26 cellular contexts compared by ENCODE assay signal in the genomic region with DNA sequence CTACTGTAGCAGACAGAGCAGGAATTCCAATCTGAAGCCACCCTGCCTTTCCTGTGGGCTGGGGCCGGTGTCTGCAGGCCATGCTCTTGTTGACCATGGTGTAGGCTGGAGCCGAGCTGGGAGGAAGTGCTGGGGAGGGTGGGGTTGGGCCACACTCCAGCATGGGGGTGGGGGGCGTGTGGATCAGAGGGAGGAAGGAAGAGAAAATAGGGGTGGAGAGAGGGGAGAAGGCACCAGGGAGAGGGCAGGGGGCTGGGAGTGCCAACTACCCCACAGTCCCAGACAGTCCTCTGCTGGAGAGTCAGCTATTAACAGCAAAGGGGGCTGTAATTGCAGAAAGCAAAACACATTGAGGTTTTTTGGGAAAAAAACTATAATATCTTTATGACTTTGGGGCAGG. TPM values are rescaled to one million over a fixed set of nuclear protein-coding genes. Genes with fewer than 3 reads are reported as not detected.
"Had no signal": no experiment of that assay in that cellular context is flagged by ENCODE, and none has a peak within 500 bp of the region (broad histone marks: within the 10 kb centered on the region; RNA-seq: fewer than 3 reads in every experiment).

No MANE protein-coding gene starts in this region.

- H3K4me3 ChIP-seq: ascending aorta, body of pancreas, K562 had no signal

- ATAC-seq: activated CD4-positive, alpha-beta T cell treated with anti-CD3 and anti-CD28 coated beads for 36 hours; activated naive CD4-positive, alpha-beta T cell treated with anti-CD3 and anti-CD28 coated beads, Interleukin-2, amount 50 U/mL, for 72 hours; activated naive CD8-positive, alpha-beta T cell treated with anti-CD3 and anti-CD28 coated beads, Interleukin-2, amount 50 U/mL, for 24 hours; body of pancreas; K562; PC-3; T-helper 17 cell had no signal

- H3K9me3 Mint-ChIP-seq: activated naive CD4-positive, alpha-beta T cell treated with anti-CD3 and anti-CD28 coated beads, Interleukin-2, amount 50 U/mL, for 72 hours had no signal

- H3K36me3 Mint-ChIP-seq: activated naive CD4-positive, alpha-beta T cell treated with anti-CD3 and anti-CD28 coated beads, Interleukin-2, amount 50 U/mL, for 72 hours had no signal

- H3K27me3 ChIP-seq: ascending aorta, body of pancreas had no signal

- H3K36me3 ChIP-seq: ascending aorta, WERI-Rb-1 had no signal

- H3K27ac ChIP-seq: ascending aorta, body of pancreas, WERI-Rb-1 had no signal

- H3K9me3 ChIP-seq: body of pancreas had no signal

- DNase-seq: activated CD4-positive, alpha-beta memory T cell treated with anti-CD3 and anti-CD28 coated beads, Interleukin-2, amount 10 ng/mL, durations not matched to agents 7 days and 5 days; activated CD4-positive, alpha-beta T cell treated with anti-CD3 and anti-CD28 coated beads for 36 hours; activated CD4-positive, alpha-beta T cell treated with anti-CD3 and anti-CD28 coated beads, Interleukin-2, amount 50 U/mL, for 1 hour; activated CD8-positive, alpha-beta memory T cell treated with anti-CD3 and anti-CD28 coated beads, Interleukin-2, amount 50 U/mL, for 4 hours; activated effector memory CD4-positive, alpha-beta T cell treated with Interleukin-2 at 50 U/mL for 16 hours; activated naive CD4-positive, alpha-beta T cell; activated naive CD8-positive, alpha-beta T cell treated with anti-CD3 and anti-CD28 coated beads, Interleukin-2, amount 50 U/mL, for 24 hours; activated T-cell treated with anti-CD3 and anti-CD28 coated beads, Interleukin-2, amount 50 U/mL, for 1 hour; amniotic stem cell; body of pancreas; Karpas-422; NCI-H1048; NCI-H146; NCI-H187 treated with DMSO at 0.1 percent for 48 hours; NCI-H2081 treated with DMSO at 0.1 percent for 48 hours; NCI-H446; NCI-H524; PC-3; SHP77; T-helper 17 cell; T-helper 9 cell; WERI-Rb-1 had no signal

- H3K4me3 Mint-ChIP-seq: activated CD4-positive, alpha-beta memory T cell treated with anti-CD3 and anti-CD28 coated beads, Interleukin-2, amount 10 ng/mL, durations not matched to agents 7 days and 5 days; activated CD4-positive, alpha-beta T cell treated with anti-CD3 and anti-CD28 coated beads for 36 hours; activated naive CD8-positive, alpha-beta T cell treated with anti-CD3 and anti-CD28 coated beads, Interleukin-2, amount 50 U/mL, for 24 hours; T-helper 17 cell had no signal

- H3K27ac Mint-ChIP-seq: activated CD4-positive, alpha-beta memory T cell treated with anti-CD3 and anti-CD28 coated beads, Interleukin-2, amount 10 ng/mL, durations not matched to agents 7 days and 5 days; activated CD4-positive, alpha-beta T cell treated with anti-CD3 and anti-CD28 coated beads for 36 hours; activated naive CD8-positive, alpha-beta T cell treated with anti-CD3 and anti-CD28 coated beads, Interleukin-2, amount 50 U/mL, for 24 hours; T-helper 17 cell had no signal

- H3K4me1 ChIP-seq: body of pancreas had no signal

RNA-seq across cellular contexts. Expression of gene JPH3, which starts 54.2 kb away (rescaled TPM):
- total RNA-seq: activated CD4-positive, alpha-beta memory T cell treated with anti-CD3 and anti-CD28 coated beads, Interleukin-2, amount 10 ng/mL, durations not matched to agents 7 days and 5 days; ascending aorta; body of pancreas; bronchial epithelial cell; K562; PC-3 had no signal
